24 cellular contexts compared by ENCODE assay signal in genomic region chr3:2110597-2111117, GRCh38. TPM values are rescaled to one million over a fixed set of nuclear protein-coding genes. Genes with fewer than 3 reads are reported as not detected.
"Had no signal": no experiment of that assay in that cellular context is flagged by ENCODE, and none has a peak within 500 bp of the region (broad histone marks: within the 10 kb centered on the region; RNA-seq: fewer than 3 reads in every experiment).

No MANE protein-coding gene starts in this region.

- FAIRE-seq: kidney had no signal

- DNase-seq: hippocampal formation; kidney; left colon; left lung; lower lobe of right lung; mammary epithelial cell; mesenchymal stem cell; natural killer cell; occipital lobe; right lobe of liver; stimulated activated CD4-positive, alpha-beta T cell treated with anti-CD3 and anti-CD28 coated beads, Interleukin-4, amount 100 ng/mL, for 24 hours; stimulated activated CD8-positive, alpha-beta memory T cell treated with anti-CD3 and anti-CD28 coated beads, Interleukin-4, amount 100 ng/mL, for 48 hours; stimulated activated naive CD4-positive, alpha-beta T cell treated with Interleukin-2 at 50 U/mL for 16 hours; stimulated activated naive CD8-positive, alpha-beta T cell treated with anti-CD3 and anti-CD28 coated beads, Interleukin-15, amount 100 ng/mL, for 72 hours; substantia nigra; uterus had no signal

- ATAC-seq: left colon; left lung; lower lobe of right lung; natural killer cell; right lobe of liver; stimulated activated memory B cell treated with anti-CD40 and anti-IgM and Interleukin-4, amounts not matched to agents 10 μg/mL and 1 μg/mL and 100 μg/mL, for 72 hours; stimulated activated naive CD8-positive, alpha-beta T cell treated with anti-CD3 and anti-CD28 coated beads, Interleukin-15, amount 100 ng/mL, for 72 hours had no signal

- H3K4me3 ChIP-seq: left lung, lower lobe of right lung, right atrium auricular region, right lobe of liver, tibial nerve, uterus had no signal

- H3K36me3 ChIP-seq: left lung, lower lobe of right lung, neutrophil, right atrium auricular region, right lobe of liver, uterus had no signal

- H3K9ac ChIP-seq: parathyroid adenoma had no signal

- H2AFZ ChIP-seq: parathyroid adenoma had no signal

- H3K36me3 Mint-ChIP-seq: natural killer cell; stimulated activated memory B cell treated with anti-CD40 and anti-IgM and Interleukin-4, amounts not matched to agents 10 μg/mL and 1 μg/mL and 100 μg/mL, for 72 hours had no signal

- H3K4me3 Mint-ChIP-seq: natural killer cell; neural crest cell; stimulated activated memory B cell treated with anti-CD40 and anti-IgM and Interleukin-4, amounts not matched to agents 10 μg/mL and 1 μg/mL and 100 μg/mL, for 72 hours; stimulated activated naive CD8-positive, alpha-beta T cell treated with anti-CD3 and anti-CD28 coated beads, Interleukin-15, amount 100 ng/mL, for 72 hours; type B pancreatic cell had no signal

- H3K9me3 ChIP-seq: lower lobe of right lung, neutrophil, right atrium auricular region, right lobe of liver, tibial nerve, uterus had no signal

- H3K27ac ChIP-seq: left lung, lower lobe of right lung, neutrophil, parathyroid adenoma, right atrium auricular region, right lobe of liver, tibial nerve, uterus had no signal

- H3K4me1 Mint-ChIP-seq: natural killer cell; neural crest cell; stimulated activated memory B cell treated with anti-CD40 and anti-IgM and Interleukin-4, amounts not matched to agents 10 μg/mL and 1 μg/mL and 100 μg/mL, for 72 hours; stimulated activated naive CD8-positive, alpha-beta T cell treated with anti-CD3 and anti-CD28 coated beads, Interleukin-15, amount 100 ng/mL, for 72 hours had no signal

- H3K27me3 Mint-ChIP-seq: stimulated activated memory B cell treated with anti-CD40 and anti-IgM and Interleukin-4, amounts not matched to agents 10 μg/mL and 1 μg/mL and 100 μg/mL, for 72 hours; stimulated activated naive CD8-positive, alpha-beta T cell treated with anti-CD3 and anti-CD28 coated beads, Interleukin-15, amount 100 ng/mL, for 72 hours; type B pancreatic cell had no signal

- H3K27ac Mint-ChIP-seq: natural killer cell; stimulated activated memory B cell treated with anti-CD40 and anti-IgM and Interleukin-4, amounts not matched to agents 10 μg/mL and 1 μg/mL and 100 μg/mL, for 72 hours; stimulated activated naive CD8-positive, alpha-beta T cell treated with anti-CD3 and anti-CD28 coated beads, Interleukin-15, amount 100 ng/mL, for 72 hours; type B pancreatic cell had no signal

- H3K4me1 ChIP-seq: left lung, lower lobe of right lung, parathyroid adenoma, right atrium auricular region, right lobe of liver, uterus had no signal

- H3K9me3 Mint-ChIP-seq: type B pancreatic cell had no signal

- H3K27me3 ChIP-seq: left lung, neutrophil, right atrium auricular region, right lobe of liver, tibial nerve, uterus had no signal

RNA-seq across cellular contexts. Expression of gene CNTN4, which starts 12.0 kb away (rescaled TPM):
- total RNA-seq: mammary epithelial cell, natural killer cell, pulmonary artery endothelial cell had no signal
- polyA plus RNA-seq: mammary epithelial cell had no signal
